8 cellular contexts compared by ENCODE assay signal in genomic region chrX:103404225-103405008, GRCh38. TPM values are rescaled to one million over a fixed set of nuclear protein-coding genes. Genes with fewer than 3 reads are reported as not detected.
DNase-seq lines count a peak whose midpoint lies in the region; ATAC-seq and TF ChIP-seq lines count a peak whose summit lies in the region.

No MANE protein-coding gene starts in this region.

- no peaks in the 10 kb centered on the region for H3K27me3 ChIP-seq in ascending aorta

- intact Hi-C loops in ascending aorta (cut with DNase I): loop anchor here (1.0 kb wide), 1 partner anchor 48 kb away; the partner anchor contains the start of gene TCEAL9

- peak; percentile 99 for ATAC-seq in GM21423 (IDR thresholded peaks at IDR 0.05; ENCODE audit: unreplicated experiment)

- H3K4me3 ChIP-seq in ascending aorta (peak overlapping the region; percentile 51 to 63), retinal pigment epithelial cell (ENCODE audit: low read length) (peak overlapping the region; percentile 77)

- H3K36me3 ChIP-seq in ascending aorta: no peaks in the 10 kb centered on the region

- DNase-seq in DMS79 treated with DMSO at 0.1 percent for 48 hours (lab: John Stamatoyannopoulos, UW) (peak; percentile 91), HPDE6-E6E7 (ENCODE audit: extremely low spot score) (peak; percentile 14), RKO (ENCODE audit: low spot score) (peak; percentile 89), ascending aorta (ENCODE audit: low spot score in 2 of 2) (peak; percentile 24 to 87), iPS DF 19.7 (ENCODE audit: low read depth, low spot score) (peak; percentile 75), retinal pigment epithelial cell (ENCODE audit: low read depth) (peak; percentile 48), NCI-H1436 (lab: John Stamatoyannopoulos, UW) (no peak)

- H3K27ac ChIP-seq in ascending aorta: peak overlapping the region; percentile 37 to 58

- H3K4me1 ChIP-seq in ascending aorta: no peaks in the 10 kb centered on the region

- no peaks in the 10 kb centered on the region for H3K9me3 ChIP-seq in ascending aorta

- TF ChIP-seq CTCF in ascending aorta (IDR thresholded peaks at IDR 0.05) (no peak), retinal pigment epithelial cell (conservative IDR thresholded peaks at IDR 0.05; ENCODE audit: low read depth, low read length) (no peak)

RNA-seq across cellular contexts. Expression of gene BEX3, which starts 28.1 kb away (rescaled TPM):
- 32.1 TPM for total RNA-seq in ascending aorta

RNA-seq across cellular contexts. Expression of gene TCEAL9, which starts 48.1 kb away (rescaled TPM):
- 20.9 TPM for total RNA-seq in ascending aorta
